In the genomic region with DNA sequence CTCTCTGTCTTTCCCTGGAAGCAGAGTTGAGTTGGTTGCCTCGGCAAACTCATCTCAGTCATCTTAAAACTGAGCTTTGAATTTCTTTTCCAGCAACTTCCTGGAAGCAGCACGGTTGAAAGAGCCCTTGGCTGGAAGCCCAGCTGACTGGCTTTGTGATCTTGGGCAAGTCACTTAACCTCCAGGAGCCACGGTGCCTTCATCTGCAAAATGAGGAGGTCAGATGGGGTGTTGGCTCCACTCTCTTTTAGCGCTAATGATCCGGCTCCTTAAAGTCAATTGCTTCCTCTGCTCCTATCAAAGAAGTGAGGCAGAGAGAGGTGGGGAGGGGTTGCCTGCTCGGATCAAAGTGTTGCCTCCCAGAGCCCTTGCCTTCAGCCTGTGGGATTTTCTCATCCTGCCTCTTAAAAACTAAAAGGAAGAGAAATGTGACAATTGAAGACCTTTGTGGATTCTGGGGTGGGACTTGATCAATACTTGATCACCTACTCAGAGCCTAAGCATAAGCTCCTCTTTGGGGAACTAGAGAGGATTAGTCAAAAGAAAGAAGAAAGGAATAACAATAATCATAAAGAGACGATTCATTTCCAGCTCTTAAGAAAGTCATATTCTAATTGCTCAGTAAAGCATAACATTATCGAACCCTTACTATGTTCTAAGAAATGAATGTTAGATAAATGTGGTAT, we compare ENCODE assay signal across 1 cellular context.
TF ChIP-seq lines count a peak whose summit lies in the region.

No MANE protein-coding gene starts in this region.

TF ChIP-seq in WTC11, 78 proteins besides CTCF, POLR2A, EP300 and RAD21 (continued from another document):
- TF ChIP-seq, protein P1, sequence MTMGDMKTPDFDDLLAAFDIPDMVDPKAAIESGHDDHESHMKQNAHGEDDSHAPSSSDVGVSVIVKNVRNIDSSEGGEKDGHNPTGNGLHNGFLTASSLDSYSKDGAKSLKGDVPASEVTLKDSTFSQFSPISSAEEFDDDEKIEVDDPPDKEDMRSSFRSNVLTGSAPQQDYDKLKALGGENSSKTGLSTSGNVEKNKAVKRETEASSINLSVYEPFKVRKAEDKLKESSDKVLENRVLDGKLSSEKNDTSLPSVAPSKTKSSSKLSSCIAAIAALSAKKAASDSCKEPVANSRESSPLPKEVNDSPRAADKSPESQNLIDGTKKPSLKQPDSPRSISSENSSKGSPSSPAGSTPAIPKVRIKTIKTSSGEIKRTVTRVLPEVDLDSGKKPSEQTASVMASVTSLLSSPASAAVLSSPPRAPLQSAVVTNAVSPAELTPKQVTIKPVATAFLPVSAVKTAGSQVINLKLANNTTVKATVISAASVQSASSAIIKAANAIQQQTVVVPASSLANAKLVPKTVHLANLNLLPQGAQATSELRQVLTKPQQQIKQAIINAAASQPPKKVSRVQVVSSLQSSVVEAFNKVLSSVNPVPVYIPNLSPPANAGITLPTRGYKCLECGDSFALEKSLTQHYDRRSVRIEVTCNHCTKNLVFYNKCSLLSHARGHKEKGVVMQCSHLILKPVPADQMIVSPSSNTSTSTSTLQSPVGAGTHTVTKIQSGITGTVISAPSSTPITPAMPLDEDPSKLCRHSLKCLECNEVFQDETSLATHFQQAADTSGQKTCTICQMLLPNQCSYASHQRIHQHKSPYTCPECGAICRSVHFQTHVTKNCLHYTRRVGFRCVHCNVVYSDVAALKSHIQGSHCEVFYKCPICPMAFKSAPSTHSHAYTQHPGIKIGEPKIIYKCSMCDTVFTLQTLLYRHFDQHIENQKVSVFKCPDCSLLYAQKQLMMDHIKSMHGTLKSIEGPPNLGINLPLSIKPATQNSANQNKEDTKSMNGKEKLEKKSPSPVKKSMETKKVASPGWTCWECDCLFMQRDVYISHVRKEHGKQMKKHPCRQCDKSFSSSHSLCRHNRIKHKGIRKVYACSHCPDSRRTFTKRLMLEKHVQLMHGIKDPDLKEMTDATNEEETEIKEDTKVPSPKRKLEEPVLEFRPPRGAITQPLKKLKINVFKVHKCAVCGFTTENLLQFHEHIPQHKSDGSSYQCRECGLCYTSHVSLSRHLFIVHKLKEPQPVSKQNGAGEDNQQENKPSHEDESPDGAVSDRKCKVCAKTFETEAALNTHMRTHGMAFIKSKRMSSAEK (CRISPR knock-in tag; IDR thresholded peaks at IDR 0.05; ENCODE audit: borderline replicate concordance) = no peak
- TF ChIP-seq, protein P2, sequence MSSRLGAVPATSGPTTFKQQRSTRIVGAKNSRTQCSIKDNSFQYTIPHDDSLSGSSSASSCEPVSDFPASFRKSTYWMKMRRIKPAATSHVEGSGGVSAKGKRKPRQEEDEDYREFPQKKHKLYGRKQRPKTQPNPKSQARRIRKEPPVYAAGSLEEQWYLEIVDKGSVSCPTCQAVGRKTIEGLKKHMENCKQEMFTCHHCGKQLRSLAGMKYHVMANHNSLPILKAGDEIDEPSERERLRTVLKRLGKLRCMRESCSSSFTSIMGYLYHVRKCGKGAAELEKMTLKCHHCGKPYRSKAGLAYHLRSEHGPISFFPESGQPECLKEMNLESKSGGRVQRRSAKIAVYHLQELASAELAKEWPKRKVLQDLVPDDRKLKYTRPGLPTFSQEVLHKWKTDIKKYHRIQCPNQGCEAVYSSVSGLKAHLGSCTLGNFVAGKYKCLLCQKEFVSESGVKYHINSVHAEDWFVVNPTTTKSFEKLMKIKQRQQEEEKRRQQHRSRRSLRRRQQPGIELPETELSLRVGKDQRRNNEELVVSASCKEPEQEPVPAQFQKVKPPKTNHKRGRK (CRISPR knock-in tag; IDR thresholded peaks at IDR 0.05; ENCODE audit: borderline replicate concordance) = no peak
- TF ChIP-seq ZBTB21 (CRISPR knock-in tag; IDR thresholded peaks at IDR 0.05; ENCODE audit: borderline replicate concordance) = no peak
- TF ChIP-seq NFE2L1 (CRISPR knock-in tag; IDR thresholded peaks at IDR 0.05) = no peak
- TF ChIP-seq, protein P3, sequence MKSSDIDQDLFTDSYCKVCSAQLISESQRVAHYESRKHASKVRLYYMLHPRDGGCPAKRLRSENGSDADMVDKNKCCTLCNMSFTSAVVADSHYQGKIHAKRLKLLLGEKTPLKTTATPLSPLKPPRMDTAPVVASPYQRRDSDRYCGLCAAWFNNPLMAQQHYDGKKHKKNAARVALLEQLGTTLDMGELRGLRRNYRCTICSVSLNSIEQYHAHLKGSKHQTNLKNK (CRISPR knock-in tag; IDR thresholded peaks at IDR 0.05) = no peak
- no peak for TF ChIP-seq GRHL2 (CRISPR knock-in tag; IDR thresholded peaks at IDR 0.05; ENCODE audit: insufficient replicate concordance, severe bottlenecking)
